ENCODE assay signal across 8 cellular contexts in genomic region chr15:59803293-59803966, GRCh38.
DNase-seq lines count a peak whose midpoint lies in the region; FAIRE-seq and TF ChIP-seq lines count a peak whose summit lies in the region.
"Not testable (repeated sequence)": the region's sequence is repeated elsewhere in the genome, so short reads cannot be mapped to it uniquely, and the experiment has no call there.

No MANE protein-coding gene starts in this region.

- DNase-seq in ELF-1 (ENCODE audit: low read depth, low spot score) = peak; percentile 89
- DNase-seq in NCI-H510A treated with DMSO at 0.1 percent for 48 hours (lab: John Stamatoyannopoulos, UW) = peak; percentile 57
- peak; percentile 12 to 24 for DNase-seq in activated CD4-positive, alpha-beta T cell treated with anti-CD3 and anti-CD28 coated beads for 24 hours (ENCODE audit: low read depth in 2 of 2)
- DNase-seq in activated T-helper 1 cell treated with Interleukin-2 at 50 U/mL for 16 hours (ENCODE audit: low read depth) = peak; percentile 70
- DNase-seq in effector CD8-positive, alpha-beta T cell (lab: John Stamatoyannopoulos, UW) = peak; percentile 55
- not testable (repeated sequence) for DNase-seq in keratinocyte (ENCODE audit: low read depth, low spot score)
- DNase-seq in stimulated activated CD4-positive, alpha-beta T cell treated with anti-CD3 and anti-CD28 coated beads, Interleukin-15, amount 100 ng/mL, for 24 hours = peak; percentile 61

- H3K4me1 ChIP-seq in keratinocyte (ENCODE audit: control insufficient read depth, extremely low read depth, insufficient read depth, low read length) = not testable (repeated sequence)

- H3K9me1 ChIP-seq in keratinocyte (ENCODE audit: control insufficient read depth, extremely low read depth, insufficient read depth, low read length) = not testable (repeated sequence)

- H3K9me3 Mint-ChIP-seq in stimulated activated naive CD8-positive, alpha-beta T cell treated with anti-CD3 and anti-CD28 coated beads, Interleukin-15, Interleukin-2, amounts not matched to agents 100 ng/mL and 50 ng/mL, for 24 hours = not testable (repeated sequence)

- peak overlapping the region; percentile 45 for H3K4me2 ChIP-seq in keratinocyte (ENCODE audit: control insufficient read depth, extremely low read depth, insufficient read depth, low read depth, low read length)

- H3K27ac Mint-ChIP-seq in stimulated activated naive CD8-positive, alpha-beta T cell treated with anti-CD3 and anti-CD28 coated beads, Interleukin-15, Interleukin-2, amounts not matched to agents 100 ng/mL and 50 ng/mL, for 24 hours = not testable (repeated sequence)

- H3K4me1 Mint-ChIP-seq in stimulated activated naive CD8-positive, alpha-beta T cell treated with anti-CD3 and anti-CD28 coated beads, Interleukin-15, Interleukin-2, amounts not matched to agents 100 ng/mL and 50 ng/mL, for 24 hours (ENCODE audit: low read depth) = peaks cover 45% of the 10 kb centered on the region

- not testable (repeated sequence) for H3K36me3 ChIP-seq in keratinocyte (ENCODE audit: control insufficient read depth in 2 of 2, extremely low read depth in 1 of 2, insufficient read depth in 2 of 2, low read length in 2 of 2)

- H3K79me2 ChIP-seq in keratinocyte (ENCODE audit: control insufficient read depth, insufficient read depth, low read length) = not testable (repeated sequence)

- H3K27me3 ChIP-seq in keratinocyte (ENCODE audit: control insufficient read depth, extremely low read depth, insufficient read depth, low read length) = not testable (repeated sequence)

- peak overlapping the region; percentile 47 for H2AFZ ChIP-seq in keratinocyte (ENCODE audit: control insufficient read depth, low read length)

- H3K9me3 ChIP-seq in keratinocyte (ENCODE audit: control insufficient read depth, low read depth, low read length) = not testable (repeated sequence)

- not testable (repeated sequence) for TF ChIP-seq CTCF in keratinocyte (optimal IDR thresholded peaks at IDR 0.05 in 1 of 3, IDR thresholded peaks at IDR 0.05 in 1 of 3, conservative IDR thresholded peaks at IDR 0.05 in 1 of 3; ENCODE audit: extremely low read depth in 1 of 3, insufficient read depth in 2 of 3, low read length in 3 of 3)

- H3K4me3 ChIP-seq in keratinocyte (ENCODE audit: control insufficient read depth in 2 of 3, extremely low read depth in 1 of 3, insufficient read depth in 2 of 3, low read depth in 1 of 3, low read length in 3 of 3) = not testable (repeated sequence)

- H3K27me3 Mint-ChIP-seq in stimulated activated naive CD8-positive, alpha-beta T cell treated with anti-CD3 and anti-CD28 coated beads, Interleukin-15, Interleukin-2, amounts not matched to agents 100 ng/mL and 50 ng/mL, for 24 hours = not testable (repeated sequence)

- not testable (repeated sequence) for H4K20me1 ChIP-seq in keratinocyte (ENCODE audit: control insufficient read depth, extremely low read depth, insufficient read depth, low read length)

- dilution Hi-C loops in keratinocyte (cut with MboI; ENCODE audit: extremely low pct_ligation_motif_present, low sequenced_read_pairs) = not testable (repeated sequence)

- H3K27ac ChIP-seq in keratinocyte (ENCODE audit: control insufficient read depth, insufficient read depth, low read length) = not testable (repeated sequence)

- H3K36me3 Mint-ChIP-seq in stimulated activated naive CD8-positive, alpha-beta T cell treated with anti-CD3 and anti-CD28 coated beads, Interleukin-15, Interleukin-2, amounts not matched to agents 100 ng/mL and 50 ng/mL, for 24 hours (ENCODE audit: low read depth) = not testable (repeated sequence)

- H3K9ac ChIP-seq in keratinocyte (ENCODE audit: control insufficient read depth, extremely low read depth, insufficient read depth, low read length) = peak overlapping the region; percentile 37

- peak overlapping the region; percentile 53 for H3K4me3 Mint-ChIP-seq in stimulated activated naive CD8-positive, alpha-beta T cell treated with anti-CD3 and anti-CD28 coated beads, Interleukin-15, Interleukin-2, amounts not matched to agents 100 ng/mL and 50 ng/mL, for 24 hours

- not testable (repeated sequence) for FAIRE-seq in keratinocyte (lab: Jason Lieb, UNC)
